ENCODE assay signal across 15 cellular contexts in the genomic region with DNA sequence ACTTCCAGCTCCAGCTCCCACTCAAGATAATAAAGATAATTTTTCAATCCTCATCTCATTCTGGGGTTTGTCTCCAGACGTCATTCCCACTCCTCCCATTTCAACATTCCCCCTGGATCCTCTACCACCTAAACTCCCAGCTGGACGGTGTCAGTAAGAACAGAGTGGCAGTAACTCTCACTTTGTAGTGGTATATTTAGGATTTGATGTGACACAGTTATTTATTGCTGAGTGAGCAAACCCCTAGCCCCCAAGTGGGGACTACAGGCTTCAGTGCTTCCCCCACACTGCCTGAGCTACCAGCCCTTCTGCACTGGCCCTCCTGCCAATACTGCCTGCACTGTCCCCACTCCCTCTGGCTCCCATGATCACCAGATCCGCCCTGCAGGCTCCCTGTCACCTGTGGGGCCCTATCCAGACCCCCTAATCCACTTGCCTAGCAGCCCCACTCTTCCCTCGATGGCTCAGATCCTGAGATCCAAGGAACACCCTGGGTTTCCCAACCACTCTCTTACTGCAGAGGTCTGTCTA. TPM values are rescaled to one million over a fixed set of nuclear protein-coding genes. Genes with fewer than 3 reads are reported as not detected.
DNase-seq lines count a peak whose midpoint lies in the region; ATAC-seq and TF ChIP-seq lines count a peak whose summit lies in the region.
"Had no signal": no experiment of that assay in that cellular context is flagged by ENCODE, and none has a peak within 500 bp of the region (broad histone marks: within the 10 kb centered on the region; RNA-seq: fewer than 3 reads in every experiment).

No MANE protein-coding gene starts in this region.

- H3K36me3 Mint-ChIP-seq in activated CD8-positive, alpha-beta T cell treated with anti-CD3 and anti-CD28 coated beads, Interleukin-2, amount 10 ng/mL, durations not matched to agents 7 days and 5 days (ENCODE audit: low read depth), result peaks cover 71% of the 10 kb centered on the region
- H3K36me3 Mint-ChIP-seq in memory B cell, result peaks cover 18% of the 10 kb centered on the region
- peaks cover 17% of the 10 kb centered on the region for H3K36me3 Mint-ChIP-seq in type B pancreatic cell

- no peaks in the 10 kb centered on the region for H3K9me3 ChIP-seq in left ventricle myocardium inferior (replicated peaks)
- H3K9me3 ChIP-seq: BE2C had no signal

- H3K4me1 ChIP-seq in left ventricle myocardium inferior, result peaks cover 67% of the 10 kb centered on the region
- H3K4me1 ChIP-seq: BE2C had no signal

- H3K27me3 Mint-ChIP-seq in activated CD8-positive, alpha-beta T cell treated with anti-CD3 and anti-CD28 coated beads, Interleukin-2, amount 10 ng/mL, durations not matched to agents 7 days and 5 days (ENCODE audit: low read depth), result no peaks in the 10 kb centered on the region
- H3K27me3 Mint-ChIP-seq in memory B cell (no peaks in the 10 kb centered on the region), type B pancreatic cell (no peaks in the 10 kb centered on the region)

- H3K9me3 Mint-ChIP-seq in activated CD8-positive, alpha-beta T cell treated with anti-CD3 and anti-CD28 coated beads, Interleukin-2, amount 10 ng/mL, durations not matched to agents 7 days and 5 days (ENCODE audit: insufficient read depth), result no peaks in the 10 kb centered on the region
- no peaks in the 10 kb centered on the region for H3K9me3 Mint-ChIP-seq in memory B cell
- no peaks in the 10 kb centered on the region for H3K9me3 Mint-ChIP-seq in type B pancreatic cell

- TF ChIP-seq CTCF in left ventricle myocardium inferior (IDR thresholded peaks at IDR 0.05; ENCODE audit: borderline replicate concordance) (no peak), type B pancreatic cell (conservative IDR thresholded peaks at IDR 0.05) (no peak)

- peak overlapping the region; percentile 4 for H3K27ac ChIP-seq in left ventricle myocardium inferior (replicated peaks)
- H3K27ac ChIP-seq: brain microvascular endothelial cell had no signal

- ATAC-seq in Right ventricle myocardium inferior (no peak), memory B cell (ENCODE audit: low read depth) (no peak)
- no peak for ATAC-seq in activated CD8-positive, alpha-beta T cell treated with anti-CD3 and anti-CD28 coated beads, Interleukin-2, amount 10 ng/mL, durations not matched to agents 7 days and 5 days

- intact Hi-C loops in left ventricle myocardium inferior (cut with micrococcal nuclease), result no loop called here
- intact Hi-C loops in Right ventricle myocardium inferior (cut with DNase I), result no loop called here

- peaks cover 37% of the 10 kb centered on the region for H3K36me3 ChIP-seq in left ventricle myocardium inferior

- POLR2A ChIA-PET in activated CD8-positive, alpha-beta T cell treated with anti-CD3 and anti-CD28 coated beads, Interleukin-2, amount 10 ng/mL, durations not matched to agents 7 days and 5 days (lab: Charles Lee), result interaction anchor here (0.8 to 1.1 kb wide), 2 partner anchors 13 to 82 kb away, joined by 3 read pairs; no protein-coding TSS in a partner anchor

- H3K4me3 ChIP-seq in left ventricle myocardium inferior, result peak overlapping the region; percentile 90

- peak overlapping the region; percentile 89 for H3K27ac Mint-ChIP-seq in activated CD8-positive, alpha-beta T cell treated with anti-CD3 and anti-CD28 coated beads, Interleukin-2, amount 10 ng/mL, durations not matched to agents 7 days and 5 days
- no peak overlapping the region for H3K27ac Mint-ChIP-seq in memory B cell
- peak overlapping the region; percentile 82 for H3K27ac Mint-ChIP-seq in type B pancreatic cell

- peak overlapping the region; percentile 91 for H3K4me3 Mint-ChIP-seq in activated CD8-positive, alpha-beta T cell treated with anti-CD3 and anti-CD28 coated beads, Interleukin-2, amount 10 ng/mL, durations not matched to agents 7 days and 5 days
- H3K4me3 Mint-ChIP-seq in memory B cell (peak overlapping the region; percentile 4), type B pancreatic cell (peak overlapping the region; percentile 93)

- no peak for DNase-seq in left ventricle myocardium inferior
- DNase-seq in Right ventricle myocardium inferior (ENCODE audit: missing footprints), result no peak
- DNase-seq in activated CD8-positive, alpha-beta T cell treated with anti-CD3 and anti-CD28 coated beads, Interleukin-2, amount 10 ng/mL, durations not matched to agents 7 days and 5 days, result no peak
- DNase-seq in memory B cell (ENCODE audit: low spot score in 2 of 2), result no peak
- no peak for DNase-seq in type B pancreatic cell (ENCODE audit: extremely low spot score, unreplicated experiment)
- DNase-seq in mesenteric fat pad (ENCODE audit: low spot score), result no peak
- no peak for DNase-seq in D341Med (ENCODE audit: low spot score)
- DNase-seq in NCI-H748 (lab: John Stamatoyannopoulos, UW; ENCODE audit: unreplicated experiment), result no peak
- DNase-seq: activated CD4-positive, alpha-beta T cell treated with anti-CD3 and anti-CD28 coated beads, Interleukin-2, amount 50 U/mL, for 1 hour; BE2C; brain microvascular endothelial cell; H7; Kasumi-1; SHP77 treated with DMSO at 0.1 percent for 48 hours; substantia nigra had no signal

- H3K4me1 Mint-ChIP-seq in activated CD8-positive, alpha-beta T cell treated with anti-CD3 and anti-CD28 coated beads, Interleukin-2, amount 10 ng/mL, durations not matched to agents 7 days and 5 days (ENCODE audit: low read depth), result peaks cover 80% of the 10 kb centered on the region
- H3K4me1 Mint-ChIP-seq in memory B cell (peaks cover 53% of the 10 kb centered on the region), type B pancreatic cell (ENCODE audit: unreplicated experiment) (peaks cover 40% of the 10 kb centered on the region)

- H3K27me3 ChIP-seq in left ventricle myocardium inferior (ENCODE audit: low read depth), result no peaks in the 10 kb centered on the region
- H3K27me3 ChIP-seq: BE2C, brain microvascular endothelial cell had no signal

- CTCF ChIA-PET in activated CD8-positive, alpha-beta T cell treated with anti-CD3 and anti-CD28 coated beads, Interleukin-2, amount 10 ng/mL, durations not matched to agents 7 days and 5 days (lab: Charles Lee), result interaction anchor here (1.3 to 1.4 kb wide), 2 partner anchors 62 to 172 kb away, joined by 3 to 4 read pairs; no protein-coding TSS in a partner anchor

RNA-seq across cellular contexts. Expression of gene C6orf47, which starts 2.4 kb away (rescaled TPM):
- 16.9 TPM for total RNA-seq in left ventricle myocardium inferior
- total RNA-seq in Right ventricle myocardium inferior, result 17.0 TPM
- total RNA-seq in activated CD8-positive, alpha-beta T cell treated with anti-CD3 and anti-CD28 coated beads, Interleukin-2, amount 10 ng/mL, durations not matched to agents 7 days and 5 days, result 10 to 100 TPM; 22.5 to 23.8 TPM
- total RNA-seq in type B pancreatic cell (ENCODE audit: low replicate concordance), result 22.3 and 28.1 TPM in 2 replicates
- total RNA-seq in mesenteric fat pad, result 21.6 TPM

RNA-seq across cellular contexts. Expression of gene APOM, which starts 2.5 kb away (rescaled TPM):
- total RNA-seq in left ventricle myocardium inferior, result 2.4 TPM
- 0.87 TPM for total RNA-seq in Right ventricle myocardium inferior
- total RNA-seq in activated CD8-positive, alpha-beta T cell treated with anti-CD3 and anti-CD28 coated beads, Interleukin-2, amount 10 ng/mL, durations not matched to agents 7 days and 5 days, result 1 to 10 TPM; 3.2 to 5.1 TPM
- 11.2 and 20.9 TPM in 2 replicates for total RNA-seq in type B pancreatic cell (ENCODE audit: low replicate concordance)
- 3.3 TPM for total RNA-seq in mesenteric fat pad

RNA-seq across cellular contexts. Expression of gene BAG6, which starts 5.8 kb away (rescaled TPM):
- 260 TPM for total RNA-seq in left ventricle myocardium inferior
- total RNA-seq in Right ventricle myocardium inferior, result 260 TPM
- 100 to 1,000 TPM; 259 to 267 TPM for total RNA-seq in activated CD8-positive, alpha-beta T cell treated with anti-CD3 and anti-CD28 coated beads, Interleukin-2, amount 10 ng/mL, durations not matched to agents 7 days and 5 days
- 334 and 378 TPM in 2 replicates for total RNA-seq in type B pancreatic cell (ENCODE audit: low replicate concordance)
- 229 TPM for total RNA-seq in mesenteric fat pad

RNA-seq across cellular contexts. Expression of gene GPANK1, which starts 6.6 kb away (rescaled TPM):
- total RNA-seq in left ventricle myocardium inferior (19.2 TPM), Right ventricle myocardium inferior (17.1 TPM), type B pancreatic cell (ENCODE audit: low replicate concordance) (17.6 and 20.2 TPM in 2 replicates), mesenteric fat pad (10.5 TPM)
- total RNA-seq in activated CD8-positive, alpha-beta T cell treated with anti-CD3 and anti-CD28 coated beads, Interleukin-2, amount 10 ng/mL, durations not matched to agents 7 days and 5 days, result 10 to 100 TPM; 29.0 to 34.7 TPM

RNA-seq across cellular contexts. Expression of gene CSNK2B, which starts 7.7 kb away (rescaled TPM):
- total RNA-seq in left ventricle myocardium inferior (105 TPM), Right ventricle myocardium inferior (97.3 TPM), type B pancreatic cell (ENCODE audit: low replicate concordance) (142 and 175 TPM in 2 replicates), mesenteric fat pad (125 TPM)
- 100 to 1,000 TPM; 233 to 250 TPM for total RNA-seq in activated CD8-positive, alpha-beta T cell treated with anti-CD3 and anti-CD28 coated beads, Interleukin-2, amount 10 ng/mL, durations not matched to agents 7 days and 5 days

Comparison
In these comparisons a context has a peak if more than half of its experiments do, and no peak if none do; other contexts are left out.
1. H3K4me3 Mint-ChIP-seq: peak in every context shown above with its lines; median percentile 93 in type B pancreatic cell; 91 in activated CD8-positive, alpha-beta T cell treated with anti-CD3 and anti-CD28 coated beads, Interleukin-2, amount 10 ng/mL, durations not matched to agents 7 days and 5 days; 4 in memory B cell.